ENCODE assay signal across 23 cellular contexts in genomic region chr6:38779310-38780062, GRCh38.
DNase-seq lines count a peak whose midpoint lies in the region; ATAC-seq, FAIRE-seq and TF ChIP-seq lines count a peak whose summit lies in the region.
"Had no signal": no experiment of that assay in that cellular context is flagged by ENCODE, and none has a peak within 500 bp of the region (broad histone marks: within the 10 kb centered on the region; RNA-seq: fewer than 3 reads in every experiment).

No MANE protein-coding gene starts in this region.

- BruUV-seq in K562 (replicated peaks; lab: Mats Ljungman, UMichigan): no TSS peak

- TF ChIP-seq EP300 in A549 (IDR thresholded peaks at IDR 0.05): no peak
- TF ChIP-seq EP300 in K562 (IDR thresholded peaks at IDR 0.05; ENCODE audit: low read length): no peak

- H3K79me2 ChIP-seq in GM23338 (replicated peaks; ENCODE audit: insufficient read depth): no peaks in the 10 kb centered on the region
- no peaks in the 10 kb centered on the region for H3K79me2 ChIP-seq in K562 (ENCODE audit: control insufficient read depth, insufficient read depth, low read length)

- no peaks in the 10 kb centered on the region for H3K27me3 Mint-ChIP-seq in GM23338 (ENCODE audit: insufficient read depth, low read depth, poor library complexity)
- H3K27me3 Mint-ChIP-seq: B cell had no signal

- H3K9me3 ChIP-seq in A549 (no peaks in the 10 kb centered on the region), K562 (replicated peaks; ENCODE audit: control insufficient read depth, insufficient read depth, low read depth, low read length) (no peaks in the 10 kb centered on the region)
- H3K9me3 ChIP-seq: BLaER1 treated with 17β-estradiol and CSF1 and Interleukin-3, amounts not matched to agents 10 nM and 100 nM; Caco-2 had no signal

- H3K9me3 Mint-ChIP-seq in GM23338: no peaks in the 10 kb centered on the region
- H3K9me3 Mint-ChIP-seq: CD4-positive, alpha-beta T cell; CD8-positive, alpha-beta T cell had no signal

- H3K36me3 ChIP-seq in GM23338 (ENCODE audit: insufficient read depth) (no peaks in the 10 kb centered on the region), K562 (ENCODE audit: control insufficient read depth, insufficient read depth, low read length) (no peaks in the 10 kb centered on the region)
- H3K36me3 ChIP-seq: BLaER1 treated with 17β-estradiol and CSF1 and Interleukin-3, amounts not matched to agents 10 nM and 100 nM had no signal

- H3K4me3 ChIP-seq in A549 (no peak overlapping the region), GM23338 (no peak overlapping the region), K562 (no peak overlapping the region)
- H3K4me3 ChIP-seq: BLaER1 treated with 17β-estradiol and CSF1 and Interleukin-3, amounts not matched to agents 10 nM and 100 nM; GM12878 had no signal

- H2AFZ ChIP-seq in GM23338 (0 out of 2 replicates have a peak overlapping the region, but pooled peaks have one; percentile 8), K562 (ENCODE audit: low read depth, low read length) (no peak overlapping the region)

- no peaks in the 10 kb centered on the region for H3K4me1 ChIP-seq in A549
- peaks cover 13% of the 10 kb centered on the region for H3K4me1 ChIP-seq in GM23338 (ENCODE audit: insufficient read depth)
- H3K4me1 ChIP-seq in K562 (replicated peaks in 1 of 2; ENCODE audit: control insufficient read depth in 2 of 2, insufficient read depth in 2 of 2, low read length in 2 of 2): peaks cover 10 to 28% of the 10 kb centered on the region in 2 experiments; a peak in 4 of 5 replicates
- H3K4me1 ChIP-seq: Caco-2 had no signal

- H3F3A ChIP-seq in GM23338 (replicated peaks; ENCODE audit: low read depth): no peaks in the 10 kb centered on the region

- DNase-seq in A549 (ENCODE audit: low read depth in 1 of 2, low spot score in 1 of 2) (no peak), GM23338 (ENCODE audit: low spot score) (no peak), K562 (ENCODE audit: extremely low read depth in 1 of 4, low spot score in 3 of 4) (no peak), NCI-H2081 treated with DMSO at 0.1 percent for 48 hours (lab: John Stamatoyannopoulos, UW) (no peak), medulla oblongata (ENCODE audit: extremely low spot score) (no peak)
- DNase-seq: AML-193; Caco-2; Calu3; CD4-positive, alpha-beta T cell; CD8-positive, alpha-beta T cell; DMS 273 treated with DMSO at 0.1 percent for 48 hours; DMS79; DND-41; EL; GDM1 had no signal

- no peak for ATAC-seq in A549
- ATAC-seq in GM23338: no peak
- ATAC-seq in K562: no peak
- ATAC-seq: CD8-positive, alpha-beta T cell; GM12878 had no signal

- POLR2A ChIA-PET in A549 (lab: Yijun Ruan, JAX) (no interaction called here), K562 (lab: Yijun Ruan, JAX) (no interaction called here)

- no peaks in the 10 kb centered on the region for H3K36me3 Mint-ChIP-seq in GM23338 (ENCODE audit: low read depth)
- H3K36me3 Mint-ChIP-seq: CD8-positive, alpha-beta T cell had no signal

- TF ChIP-seq CTCF in A549 (IDR thresholded peaks at IDR 0.05) (no peak), GM23338 (conservative IDR thresholded peaks at IDR 0.05; ENCODE audit: low read depth in 2 of 2) (no peak), K562 (IDR thresholded peaks at IDR 0.05 in 2 of 3, conservative IDR thresholded peaks at IDR 0.05 in 1 of 3; ENCODE audit: insufficient read depth in 2 of 3, low read depth in 1 of 3, low read length in 3 of 3) (no peak)

- H3K27ac ChIP-seq in A549 (no peak overlapping the region), GM23338 (ENCODE audit: low read depth) (no peak overlapping the region), K562 (ENCODE audit: extremely low read depth, low read depth, low read length) (no peak overlapping the region)
- H3K27ac ChIP-seq: 22Rv1; BLaER1 treated with 17β-estradiol and CSF1 and Interleukin-3, amounts not matched to agents 10 nM and 100 nM; C4-2B had no signal

- no peaks in the 10 kb centered on the region for H3K9me1 ChIP-seq in K562 (ENCODE audit: control insufficient read depth, insufficient read depth, low read length)

- FAIRE-seq in A549 (lab: Jason Lieb, UNC): no peak
- no peak for FAIRE-seq in K562 (lab: Jason Lieb, UNC)
- FAIRE-seq: A204.1, GM12878, GM12892, GM18507 had no signal

- no peak overlapping the region for H3K9ac ChIP-seq in K562 (ENCODE audit: insufficient read depth in 1 of 2, low read depth in 2 of 2, low read length in 2 of 2)
- H3K9ac ChIP-seq: BLaER1 treated with 17β-estradiol and CSF1 and Interleukin-3, amounts not matched to agents 10 nM and 100 nM had no signal

- H4K20me1 ChIP-seq in GM23338 (replicated peaks; ENCODE audit: insufficient read depth) (no peaks in the 10 kb centered on the region), K562 (replicated peaks; ENCODE audit: control insufficient read depth, insufficient read depth, low read length) (no peaks in the 10 kb centered on the region)
- H4K20me1 ChIP-seq: BLaER1 treated with 17β-estradiol and CSF1 and Interleukin-3, amounts not matched to agents 10 nM and 100 nM had no signal

- H3K4me2 ChIP-seq in A549: no peak overlapping the region
- H3K4me2 ChIP-seq in GM23338: no peak overlapping the region
- H3K4me2 ChIP-seq in K562 (ENCODE audit: insufficient read depth, low read length): no peak overlapping the region

- no peaks in the 10 kb centered on the region for H3K9me2 ChIP-seq in GM23338 (ENCODE audit: insufficient read depth)

- H3K27me3 ChIP-seq in GM23338 (ENCODE audit: insufficient read depth) (no peaks in the 10 kb centered on the region), K562 (ENCODE audit: control insufficient read depth in 2 of 2, insufficient read depth in 2 of 2, low read length in 2 of 2) (no peaks in the 10 kb centered on the region)
- H3K27me3 ChIP-seq: BLaER1 treated with 17β-estradiol and CSF1 and Interleukin-3, amounts not matched to agents 10 nM and 100 nM had no signal

- no peak for TF ChIP-seq RAD21 in A549 (conservative IDR thresholded peaks at IDR 0.05 in 1 of 2, IDR thresholded peaks at IDR 0.05 in 1 of 2)
- TF ChIP-seq RAD21 in K562 (CRISPR knock-in tag; conservative IDR thresholded peaks at IDR 0.05 in 1 of 2, IDR thresholded peaks at IDR 0.05 in 1 of 2): no peak

- WGBS in A549 (ENCODE audit: missing lambda C conversion rate): 12% methylated on average over 4 of the region's 4 CpGs
- 47% methylated on average over 4 of the region's 4 CpGs for WGBS in K562 (ENCODE audit: insufficient coverage, low coverage, missing lambda C conversion rate)

- intact Hi-C loops in K562 (cut with micrococcal nuclease): no loop called here

- CTCF ChIA-PET in A549 (lab: Yijun Ruan, JAX): interaction anchor here (0.6 kb wide), 1 partner anchor 481 kb away, joined by 3 read pairs; no protein-coding TSS in a partner anchor
- CTCF ChIA-PET in K562 (lab: Yijun Ruan, JAX; ENCODE audit: low intra/inter-chr PET ratio): no interaction called here

- in situ Hi-C loops in K562 (cut with MboI): no loop called here

- H3K27ac Mint-ChIP-seq in GM23338: no peak overlapping the region
- H3K27ac Mint-ChIP-seq: B cell; CD4-positive, alpha-beta T cell; CD8-positive, alpha-beta T cell had no signal

- peaks cover 12% of the 10 kb centered on the region for H3K4me1 Mint-ChIP-seq in GM23338

- no peak overlapping the region for H3K4me3 Mint-ChIP-seq in GM23338
- H3K4me3 Mint-ChIP-seq: B cell; CD4-positive, alpha-beta T cell; CD8-positive, alpha-beta T cell had no signal

- TF ChIP-seq POLR2A in A549 (IDR thresholded peaks at IDR 0.05; ENCODE audit: low read length) (no peak), K562 (conservative IDR thresholded peaks at IDR 0.05) (no peak)

TF ChIP-seq in A549, 52 proteins besides CTCF, POLR2A, EP300 and RAD21:
- TF ChIP-seq CBX8 (IDR thresholded peaks at IDR 0.05) (peak; percentile 80; the same call in 1 of the 2 replicates), ZC3H11A (IDR thresholded peaks at IDR 0.05) (no peak), RNF2 (IDR thresholded peaks at IDR 0.05; ENCODE audit: borderline replicate concordance, low read depth) (peak; percentile 83; the same call in 1 of the 2 replicates)

TF ChIP-seq in GM23338, 12 proteins besides CTCF, POLR2A, EP300 and RAD21 (continues in another document):
- TF ChIP-seq ETS1 (IDR thresholded peaks at IDR 0.05) (no peak), POLR2AphosphoS5 (IDR thresholded peaks at IDR 0.05; ENCODE audit: low read depth) (no peak), CREB1 (CRISPR knock-in tag; IDR thresholded peaks at IDR 0.05; ENCODE audit: low read depth) (no peak), NANOG (IDR thresholded peaks at IDR 0.05; ENCODE audit: borderline replicate concordance) (no peak), EZH2phosphoT487 (IDR thresholded peaks at IDR 0.05; ENCODE audit: unreplicated experiment) (no peak)

TF ChIP-seq in K562, 482 proteins besides CTCF, POLR2A, EP300 and RAD21:
- TF ChIP-seq ZNF316 (IDR thresholded peaks at IDR 0.05) (peak; percentile 72), RAD51 (IDR thresholded peaks at IDR 0.05; ENCODE audit: borderline replicate concordance, low read depth) (no peak), C11orf30 (IDR thresholded peaks at IDR 0.05; ENCODE audit: low read depth) (peak; percentile 60), EP400 (IDR thresholded peaks at IDR 0.05) (no peak), NCOA2 (IDR thresholded peaks at IDR 0.05; ENCODE audit: partially characterized antibody in 2 of 2) (no peak)

Comparison
In these comparisons a context has a peak if more than half of its experiments do, and no peak if none do; other contexts are left out.
1. Of the 35 proteins assayed by ChIP-seq in both K562 and A549: peak only in K562: none; only in A549: CBX8 and RNF2; in both: none; in neither: 33.